ENCODE assay signal across 8 cellular contexts in genomic region chr2:26562811-26563645, GRCh38.
DNase-seq lines count a peak whose midpoint lies in the region; ATAC-seq, FAIRE-seq and TF ChIP-seq lines count a peak whose summit lies in the region.

No MANE protein-coding gene starts in this region.

- H3K9me3 ChIP-seq in duodenal mucosa (ENCODE audit: control insufficient read depth in 1 of 2, low read length in 2 of 2) (no peaks in the 10 kb centered on the region), mucosa of stomach (ENCODE audit: control insufficient read depth, low read length) (no peaks in the 10 kb centered on the region)

- DNase-seq in BJ (ENCODE audit: low read depth): no peak
- DNase-seq in LoVo (ENCODE audit: low spot score): peak; percentile 46
- DNase-seq in GM12892 (ENCODE audit: insufficient read length): no peak
- DNase-seq in RKO (ENCODE audit: low spot score): no peak
- no peak for DNase-seq in erythroblast (lab: John Stamatoyannopoulos, UW)

- CTCF ChIA-PET in BJ (lab: Yijun Ruan, JAX): interaction anchor here (1.7 kb wide), 1 partner anchor 15 kb away, joined by 9 read pairs; no protein-coding TSS in a partner anchor

- no peak for FAIRE-seq in GM12892 (lab: Jason Lieb, UNC)

- POLR2A ChIA-PET in BJ (lab: Charles Lee): no interaction called here

- no peak for TF ChIP-seq CTCF in BJ (IDR thresholded peaks at IDR 0.05; ENCODE audit: insufficient read depth, low read depth, low read length)

- H3K27me3 ChIP-seq in BJ (ENCODE audit: control insufficient read depth, insufficient read depth, low read length): peaks cover 50% of the 10 kb centered on the region
- H3K27me3 ChIP-seq in duodenal mucosa (ENCODE audit: control insufficient read depth in 1 of 2, insufficient read depth in 2 of 2, low read length in 2 of 2): peaks cover 59 to 62% of the 10 kb centered on the region in 2 donors
- peaks cover 9% of the 10 kb centered on the region for H3K27me3 ChIP-seq in mucosa of stomach (ENCODE audit: control insufficient read depth, insufficient read depth, low read length)

- no peak overlapping the region for H3K27ac ChIP-seq in duodenal mucosa (ENCODE audit: low read depth, low read length)

- no peaks in the 10 kb centered on the region for H3K36me3 ChIP-seq in BJ (ENCODE audit: control insufficient read depth, insufficient read depth, low read length)
- no peaks in the 10 kb centered on the region for H3K36me3 ChIP-seq in duodenal mucosa (ENCODE audit: control insufficient read depth in 1 of 2, insufficient read depth in 2 of 2, low read length in 2 of 2)
- H3K36me3 ChIP-seq in mucosa of stomach (ENCODE audit: control insufficient read depth, insufficient read depth, low read length): no peaks in the 10 kb centered on the region

- H3K4me1 ChIP-seq in duodenal mucosa (ENCODE audit: control insufficient read depth in 1 of 2, insufficient read depth in 2 of 2, low read length in 2 of 2) (peaks cover 6 to 11% of the 10 kb centered on the region in 2 donors), mucosa of stomach (ENCODE audit: control insufficient read depth, insufficient read depth, low read length) (peaks cover 11% of the 10 kb centered on the region)

- TF ChIP-seq POLR2A in GM12892 (IDR thresholded peaks at IDR 0.05; ENCODE audit: low read depth, low read length) (no peak), erythroblast (IDR thresholded peaks at IDR 0.05; ENCODE audit: low read length) (no peak)

- no peak overlapping the region for H3K9ac ChIP-seq in duodenal mucosa (ENCODE audit: low read depth in 1 of 2, low read length in 2 of 2)
- H3K9ac ChIP-seq in mucosa of stomach (ENCODE audit: low read length): peak overlapping the region; percentile 81

- no peak for ATAC-seq in GM19467 (IDR thresholded peaks at IDR 0.05; ENCODE audit: unreplicated experiment)

- H3K4me3 ChIP-seq in BJ (ENCODE audit: low read depth, low read length) (peak overlapping the region; percentile 18; the same call in 1 of the 2 replicates), duodenal mucosa (ENCODE audit: low read depth in 1 of 2, low read length in 2 of 2) (peak overlapping the region; percentile 51 to 53), mucosa of stomach (ENCODE audit: low read length) (peak overlapping the region; percentile 71)

Comparison
In these comparisons a context has a peak if more than half of its experiments do, and no peak if none do; other contexts are left out.
1. H3K4me3 ChIP-seq: peak in every context shown above with its lines; median percentile 71 in mucosa of stomach; 52 in duodenal mucosa; 18 in BJ.